Comparison of ENCODE assay signal across 8 cellular contexts in genomic region chr3:45760878-45761711, GRCh38. TPM values are rescaled to one million over a fixed set of nuclear protein-coding genes. Genes with fewer than 3 reads are reported as not detected.
DNase-seq lines count a peak whose midpoint lies in the region; ATAC-seq and TF ChIP-seq lines count a peak whose summit lies in the region.

No MANE protein-coding gene starts in this region.

- DNase-seq in DMS114 treated with DMSO at 0.1 percent for 48 hours (lab: John Stamatoyannopoulos, UW; ENCODE audit: unreplicated experiment) (peak; percentile 46), HT1080 (ENCODE audit: low read depth) (peak; percentile 61), PC-3 (peak; percentile 69), adipocyte (ENCODE audit: low read depth) (peak; percentile 73), left ventricle myocardium superior (peak; percentile 53), sciatic nerve (ENCODE audit: low spot score) (no peak)

- H3K4me3 ChIP-seq in PC-3 (ENCODE audit: low read length) (no peak overlapping the region), adipocyte (ENCODE audit: low read length) (no peak overlapping the region)

- peak overlapping the region; percentile 32 for H3K4me2 ChIP-seq in PC-3 (ENCODE audit: low read length)

- H4K20me1 ChIP-seq in PC-3 (ENCODE audit: low read length): no peaks in the 10 kb centered on the region

- POLR2A ChIA-PET in PC-3 (lab: Charles Lee; ENCODE audit: unreplicated experiment): interaction anchor here (0.5 to 0.7 kb wide), 2 partner anchors 62 to 168 kb away, joined by 11 to 15 read pairs; no protein-coding TSS in a partner anchor

- BruUV-seq in PC-3 (replicated peaks; lab: Mats Ljungman, UMichigan): no TSS peak

- H3K27ac ChIP-seq in PC-3 (ENCODE audit: low read length): no peak overlapping the region

- peak overlapping the region; percentile 56 for H2AFZ ChIP-seq in PC-3 (ENCODE audit: low read length)

- H3K9me2 ChIP-seq in PC-3 (replicated peaks; ENCODE audit: low read length): no peaks in the 10 kb centered on the region

- no peak overlapping the region for H3K9ac ChIP-seq in PC-3 (ENCODE audit: low read length)
- no peak overlapping the region for H3K9ac ChIP-seq in adipocyte (ENCODE audit: low read length)

- ATAC-seq in PC-3: peak; percentile 94
- ATAC-seq in left ventricle myocardium superior: peak; percentile 90
- ATAC-seq in sciatic nerve: peak; percentile 91
- ATAC-seq in GM19395 (IDR thresholded peaks at IDR 0.05; ENCODE audit: unreplicated experiment): no peak
- ATAC-seq in GM21529 (IDR thresholded peaks at IDR 0.05; ENCODE audit: unreplicated experiment): no peak

- intact Hi-C loops in PC-3 (cut with micrococcal nuclease) (loop anchor here (1.0 to 2.0 kb wide), 5 partner anchors 57 to 318 kb away; no protein-coding TSS in a partner anchor), left ventricle myocardium superior (cut with micrococcal nuclease) (loop anchor here (5.0 to 10.0 kb wide), 2 partner anchors 71 to 304 kb away; no protein-coding TSS in a partner anchor), sciatic nerve (cut with DNase I) (loop anchor here (5.0 kb wide), 1 partner anchor 176 kb away; no protein-coding TSS in a partner anchor)

- CTCF ChIA-PET in PC-3 (lab: Charles Lee): interaction anchor here (0.5 to 2.5 kb wide), 7 partner anchors 32 to 617 kb away, joined by 3 to 41 read pairs (median 7); no protein-coding TSS in a partner anchor

- H3K4me1 ChIP-seq in PC-3 (ENCODE audit: insufficient read depth, low read length) (0 out of 2 replicates have a peak, but pooled peaks cover 7% of the 10 kb centered on the region), adipocyte (ENCODE audit: control insufficient read depth, insufficient read depth, low read length) (no peaks in the 10 kb centered on the region)

- no peaks in the 10 kb centered on the region for H3K79me2 ChIP-seq in PC-3 (ENCODE audit: low read length)

- H3K36me3 ChIP-seq in PC-3 (ENCODE audit: low read depth, low read length) (no peaks in the 10 kb centered on the region), adipocyte (ENCODE audit: control insufficient read depth, insufficient read depth, low read length, severe bottlenecking) (no peaks in the 10 kb centered on the region)

- TF ChIP-seq CTCF in PC-3 (conservative IDR thresholded peaks at IDR 0.05; ENCODE audit: low read depth, low read length): peak; percentile 91

- H3K9me3 ChIP-seq in PC-3 (ENCODE audit: low read length): no peaks in the 10 kb centered on the region
- H3K9me3 ChIP-seq in adipocyte (ENCODE audit: control insufficient read depth, low read length): no peaks in the 10 kb centered on the region

- H3F3A ChIP-seq in PC-3 (ENCODE audit: low read length, unreplicated experiment): no peaks in the 10 kb centered on the region

- H3K27me3 ChIP-seq in PC-3 (ENCODE audit: low read length) (no peaks in the 10 kb centered on the region), adipocyte (replicated peaks; ENCODE audit: control insufficient read depth, insufficient read depth, low read length) (peaks cover 42% of the 10 kb centered on the region)

RNA-seq across cellular contexts. Expression of gene SLC6A20, which starts 35.2 kb away (rescaled TPM):
- total RNA-seq in HT1080 (2014; rRNA removed; shearing (Covaris generic)): not detected in 2 replicates
- polyA plus RNA-seq in HT1080 (2015; cell fraction: cytosol; rRNA removed): not detected in 2 replicates
- polyA plus RNA-seq in HT1080 (2015; cell fraction: nucleus; rRNA removed): not detected in 2 replicates
- total RNA-seq in PC-3 (2014; rRNA removed) (not detected in 2 replicates), left ventricle myocardium superior (not detected), sciatic nerve (8.2 TPM)

Comparison
In these comparisons a context has a peak if more than half of its experiments do, and no peak if none do; other contexts are left out.
1. ATAC-seq: peak in PC-3 (single experiment), left ventricle myocardium superior (single experiment) and sciatic nerve (single experiment); none in GM19395 (single experiment) and GM21529 (single experiment).